Comparison of ENCODE assay signal across 20 cellular contexts in the genomic region with DNA sequence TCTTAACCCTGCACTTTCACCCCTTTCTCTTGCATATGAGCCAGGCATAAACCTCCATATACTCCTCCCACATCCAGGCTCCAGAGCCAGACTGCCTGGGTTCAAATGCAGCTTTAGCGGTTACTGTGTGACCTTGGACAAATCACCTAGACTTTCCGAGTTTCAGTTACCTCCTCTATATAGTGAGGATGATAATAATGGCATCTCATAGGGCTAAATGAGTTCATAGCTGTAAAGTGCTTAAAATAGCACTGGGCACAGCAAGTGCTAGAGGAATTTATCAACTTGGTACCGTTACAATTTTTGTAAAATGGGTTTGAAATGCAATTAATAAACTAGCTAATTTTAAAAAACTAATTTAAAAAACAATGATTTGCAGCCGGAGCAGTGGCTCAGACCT. TPM values are rescaled to one million over a fixed set of nuclear protein-coding genes. Genes with fewer than 3 reads are reported as not detected.
"Had no signal": no experiment of that assay in that cellular context is flagged by ENCODE, and none has a peak within 500 bp of the region (broad histone marks: within the 10 kb centered on the region; RNA-seq: fewer than 3 reads in every experiment).

No MANE protein-coding gene starts in this region.

- ATAC-seq: activated T-cell treated with anti-CD3 and anti-CD28 coated beads, Interleukin-2, amount 50 U/mL, for 72 hours; effector memory CD8-positive, alpha-beta T cell had no signal

- H3K9ac ChIP-seq: neural progenitor cell had no signal

- DNase-seq: activated CD4-positive, alpha-beta T cell treated with anti-CD3 and anti-CD28 coated beads for 48 hours; activated CD8-positive, alpha-beta memory T cell treated with anti-CD3 and anti-CD28 coated beads, Interleukin-2, amount 50 U/mL, for 48 hours; activated gamma-delta T cell treated with Interleukin-2 at 50 U/mL for 16 hours; activated naive CD8-positive, alpha-beta T cell treated with anti-CD3 and anti-CD28 coated beads, Interleukin-2, amount 10 ng/mL, durations not matched to agents 7 days and 5 days; activated T-cell treated with anti-CD3 and anti-CD28 coated beads, Interleukin-2, amount 50 U/mL, for 72 hours; aorta; cerebellar nuclear complex; effector memory CD8-positive, alpha-beta T cell; foreskin melanocyte; midbrain; ovary; stimulated activated naive B cell treated with anti-CD40 and anti-IgM and Interleukin-4, amounts not matched to agents 10 μg/mL and 1 μg/mL and 100 μg/mL, for 72 hours; T-helper 17 cell; transverse colon had no signal

- H3K4me2 ChIP-seq: neural progenitor cell had no signal

- H3K27me3 Mint-ChIP-seq: activated CD8-positive, alpha-beta T cell treated with anti-CD3 and anti-CD28 coated beads for 36 hours; activated naive CD8-positive, alpha-beta T cell treated with anti-CD3 and anti-CD28 coated beads, Interleukin-2, amount 10 ng/mL, durations not matched to agents 7 days and 5 days; dendritic cell treated with granulocyte-macrophage colony-stimulating factor and Interleukin-4, amounts not matched to agents 40 ng/mL and 50 ng/mL, for 4 days; effector memory CD8-positive, alpha-beta T cell; stimulated activated naive B cell treated with anti-CD40 and anti-IgM and Interleukin-4, amounts not matched to agents 10 μg/mL and 1 μg/mL and 100 μg/mL, for 72 hours; T-helper 17 cell had no signal

- H3K36me3 ChIP-seq: neural progenitor cell, ovary had no signal

- H3K27me3 ChIP-seq: neural progenitor cell, ovary, transverse colon, vagina had no signal

- H3K9me3 Mint-ChIP-seq: activated CD8-positive, alpha-beta T cell treated with anti-CD3 and anti-CD28 coated beads for 36 hours; activated naive CD8-positive, alpha-beta T cell treated with anti-CD3 and anti-CD28 coated beads, Interleukin-2, amount 10 ng/mL, durations not matched to agents 7 days and 5 days; activated T-cell treated with anti-CD3 and anti-CD28 coated beads, Interleukin-2, amount 50 U/mL, for 72 hours; dendritic cell treated with granulocyte-macrophage colony-stimulating factor and Interleukin-4, amounts not matched to agents 40 ng/mL and 50 ng/mL, for 4 days; effector memory CD8-positive, alpha-beta T cell; neural progenitor cell; stimulated activated naive B cell treated with anti-CD40 and anti-IgM and Interleukin-4, amounts not matched to agents 10 μg/mL and 1 μg/mL and 100 μg/mL, for 72 hours had no signal

- H3K9me3 ChIP-seq: ovary, transverse colon, vagina had no signal

- H3K4me3 Mint-ChIP-seq: activated CD8-positive, alpha-beta T cell treated with anti-CD3 and anti-CD28 coated beads for 36 hours; dendritic cell treated with granulocyte-macrophage colony-stimulating factor and Interleukin-4, amounts not matched to agents 40 ng/mL and 50 ng/mL, for 4 days; neural progenitor cell; T-helper 17 cell had no signal

- H3K4me3 ChIP-seq: lung, neural progenitor cell, ovary, transverse colon, vagina had no signal

- H3K27ac Mint-ChIP-seq: activated T-cell treated with anti-CD3 and anti-CD28 coated beads, Interleukin-2, amount 50 U/mL, for 72 hours; neural progenitor cell had no signal

- H3K27ac ChIP-seq: epithelial cell of prostate, neural progenitor cell, ovary had no signal

RNA-seq across cellular contexts. Expression of gene DGKI, which starts 53.4 kb away (rescaled TPM):
- total RNA-seq: activated naive CD8-positive, alpha-beta T cell treated with anti-CD3 and anti-CD28 coated beads, Interleukin-2, amount 10 ng/mL, durations not matched to agents 7 days and 5 days had no signal
